Comparison of ENCODE assay signal across 37 cellular contexts in the genomic region with DNA sequence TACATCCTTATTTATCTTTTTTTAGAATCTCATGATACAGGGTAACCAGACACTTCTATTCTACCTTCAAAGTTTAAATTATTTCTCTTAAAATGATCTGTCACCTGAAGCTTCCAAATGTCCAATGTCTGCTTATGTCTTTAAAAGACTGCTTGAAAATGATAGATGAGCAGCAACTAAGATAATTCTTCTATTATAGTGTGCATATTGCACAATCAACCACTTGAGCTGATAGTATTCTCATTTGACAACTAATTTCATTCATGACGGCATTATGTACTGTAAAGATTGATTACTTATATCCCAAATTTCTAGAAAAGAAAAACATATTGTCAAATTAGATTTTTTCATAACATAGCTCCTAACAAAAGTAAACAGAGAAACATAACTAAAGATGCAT.
DNase-seq lines count a peak whose midpoint lies in the region; ATAC-seq, FAIRE-seq and TF ChIP-seq lines count a peak whose summit lies in the region.
"Had no signal": no experiment of that assay in that cellular context is flagged by ENCODE, and none has a peak within 500 bp of the region (broad histone marks: within the 10 kb centered on the region; RNA-seq: fewer than 3 reads in every experiment).

No MANE protein-coding gene starts in this region.

- POLR2A ChIA-PET in HepG2 (lab: Yijun Ruan, JAX): no interaction called here
- POLR2A ChIA-PET in IMR-90 (lab: Charles Lee; ENCODE audit: unreplicated experiment): no interaction called here
- POLR2A ChIA-PET in K562 (lab: Yijun Ruan, JAX): no interaction called here

- no peak overlapping the region for H3K27ac ChIP-seq in HepG2 (ENCODE audit: extremely low read length, insufficient read depth, low read length)
- H3K27ac ChIP-seq in right lobe of liver: no peak overlapping the region
- no peak overlapping the region for H3K27ac ChIP-seq in IMR-90 (ENCODE audit: insufficient read depth, low read length)
- H3K27ac ChIP-seq in K562 (ENCODE audit: extremely low read depth, low read depth, low read length): no peak overlapping the region
- no peak overlapping the region for H3K27ac ChIP-seq in mesenchymal stem cell (ENCODE audit: low read length, poor library complexity, severe bottlenecking)
- no peak overlapping the region for H3K27ac ChIP-seq in spleen
- H3K27ac ChIP-seq: 22Rv1; A549; BLaER1; BLaER1 treated with 17β-estradiol and CSF1 and Interleukin-3, amounts not matched to agents 10 nM and 100 nM; C4-2B had no signal

- H3K4me2 ChIP-seq in HepG2 (ENCODE audit: low read depth, low read length) (no peak overlapping the region), IMR-90 (ENCODE audit: low read depth, low read length) (no peak overlapping the region), K562 (ENCODE audit: insufficient read depth, low read length) (no peak overlapping the region), mesenchymal stem cell (ENCODE audit: low read length, poor library complexity, severe bottlenecking) (no peak overlapping the region)
- H3K4me2 ChIP-seq: A549; BLaER1; BLaER1 treated with 17β-estradiol and CSF1 and Interleukin-3, amounts not matched to agents 10 nM and 100 nM had no signal

- no peak overlapping the region for H4K5ac ChIP-seq in IMR-90 (ENCODE audit: low read depth, low read length)

- no peak overlapping the region for H2AFZ ChIP-seq in HepG2 (ENCODE audit: low read length)
- H2AFZ ChIP-seq in IMR-90 (replicated peaks; ENCODE audit: low read length, poor library complexity): no peak overlapping the region
- no peak overlapping the region for H2AFZ ChIP-seq in K562 (ENCODE audit: low read depth, low read length)
- no peak overlapping the region for H2AFZ ChIP-seq in mesenchymal stem cell (ENCODE audit: low read depth, low read length)

- H2BK15ac ChIP-seq in IMR-90 (ENCODE audit: low read depth, low read length) (no peak overlapping the region), mesenchymal stem cell (ENCODE audit: low read depth, poor library complexity, severe bottlenecking) (no peak overlapping the region)

- H2BK120ac ChIP-seq in IMR-90 (ENCODE audit: low read depth, low read length): no peak overlapping the region
- no peak overlapping the region for H2BK120ac ChIP-seq in mesenchymal stem cell (ENCODE audit: low read depth, low read length)

- intact Hi-C loops in HepG2 (cut with micrococcal nuclease; ENCODE audit: unreplicated experiment): no loop called here
- intact Hi-C loops in right lobe of liver (cut with DNase I): no loop called here
- intact Hi-C loops in IMR-90 (cut with micrococcal nuclease): no loop called here
- intact Hi-C loops in K562 (cut with micrococcal nuclease): no loop called here
- intact Hi-C loops in spleen (cut with DNase I; ENCODE audit: low total_unique reads): no loop called here

- H4K20me1 ChIP-seq in HepG2 (ENCODE audit: insufficient read depth, low read length) (no peaks in the 10 kb centered on the region), IMR-90 (ENCODE audit: insufficient read depth, low read length) (no peaks in the 10 kb centered on the region), K562 (replicated peaks; ENCODE audit: control insufficient read depth, insufficient read depth, low read length) (no peaks in the 10 kb centered on the region)
- H4K20me1 ChIP-seq: BLaER1; BLaER1 treated with 17β-estradiol and CSF1 and Interleukin-3, amounts not matched to agents 10 nM and 100 nM had no signal

- H3K23ac ChIP-seq in IMR-90 (ENCODE audit: low read depth, low read length): no peak overlapping the region
- H3K23ac ChIP-seq in mesenchymal stem cell (ENCODE audit: low read length in 2 of 2): no peak overlapping the region

- no peak overlapping the region for H2BK5ac ChIP-seq in IMR-90 (ENCODE audit: low read depth, low read length, poor library complexity, severe bottlenecking)
- peak overlapping the region; percentile 57 for H2BK5ac ChIP-seq in mesenchymal stem cell (ENCODE audit: low read depth, low read length, poor library complexity, severe bottlenecking)

- H3K36me3 ChIP-seq in HepG2 (replicated peaks in 1 of 2; ENCODE audit: control insufficient read depth in 1 of 2, insufficient read depth in 2 of 2, low read length in 2 of 2) (no peaks in the 10 kb centered on the region), right lobe of liver (no peaks in the 10 kb centered on the region), IMR-90 (ENCODE audit: control insufficient read depth, insufficient read depth, low read length) (no peaks in the 10 kb centered on the region), K562 (ENCODE audit: control insufficient read depth, insufficient read depth, low read length) (no peaks in the 10 kb centered on the region), mesenchymal stem cell (ENCODE audit: control insufficient read depth in 1 of 2, insufficient read depth in 2 of 2, low read depth in 1 of 2, low read length in 2 of 2) (no peaks in the 10 kb centered on the region), spleen (no peaks in the 10 kb centered on the region)
- H3K36me3 ChIP-seq: BE2C; BLaER1; BLaER1 treated with 17β-estradiol and CSF1 and Interleukin-3, amounts not matched to agents 10 nM and 100 nM had no signal

- FAIRE-seq in HepG2 (lab: Jason Lieb, UNC) (no peak), K562 (lab: Jason Lieb, UNC) (no peak)
- FAIRE-seq: A204.1, A549, D721Med had no signal

- H3K9me1 ChIP-seq in IMR-90 (ENCODE audit: insufficient read depth, low read length) (no peaks in the 10 kb centered on the region), K562 (ENCODE audit: control insufficient read depth, insufficient read depth, low read length) (no peaks in the 10 kb centered on the region)

- H3K14ac ChIP-seq in IMR-90 (replicated peaks; ENCODE audit: low read depth, low read length) (no peak overlapping the region), mesenchymal stem cell (ENCODE audit: low read length in 2 of 2) (no peak overlapping the region)

- H3K18ac ChIP-seq in IMR-90 (ENCODE audit: low read depth, low read length) (no peak overlapping the region), mesenchymal stem cell (ENCODE audit: low read depth in 1 of 2, low read length in 2 of 2) (no peak overlapping the region)

- H4K8ac ChIP-seq in IMR-90 (ENCODE audit: low read depth in 2 of 2, low read length in 2 of 2): no peak overlapping the region
- no peak overlapping the region for H4K8ac ChIP-seq in mesenchymal stem cell (ENCODE audit: low read length)

- H2BK12ac ChIP-seq in mesenchymal stem cell (ENCODE audit: low read length in 2 of 2): no peak overlapping the region

- H3K9ac ChIP-seq in HepG2 (ENCODE audit: insufficient read depth, low read depth, low read length) (no peak overlapping the region), IMR-90 (ENCODE audit: low read depth, low read length) (no peak overlapping the region), K562 (ENCODE audit: insufficient read depth in 1 of 2, low read depth in 2 of 2, low read length in 2 of 2) (no peak overlapping the region), mesenchymal stem cell (ENCODE audit: low read length) (no peak overlapping the region)
- H3K9ac ChIP-seq: BLaER1; BLaER1 treated with 17β-estradiol and CSF1 and Interleukin-3, amounts not matched to agents 10 nM and 100 nM had no signal

- 0% methylated on average over 1 of the region's 1 CpG for WGBS in HepG2 (ENCODE audit: low lambda C conversion rate)
- WGBS in right lobe of liver (ENCODE audit: insufficient coverage, low coverage, low lambda C conversion rate, missing lambda C conversion rate): 75% methylated on average over 1 of the region's 1 CpG
- no CpG with 5 or more reads among the region's 1 CpG for WGBS in IMR-90 (ENCODE audit: extremely low coverage in 2 of 2, insufficient read length in 1 of 2), 2 experiments
- WGBS in K562 (ENCODE audit: insufficient coverage, low coverage, missing lambda C conversion rate): 2% methylated on average over 1 of the region's 1 CpG
- WGBS in mesenchymal stem cell: no CpG with 5 or more reads among the region's 1 CpG
- WGBS in spleen, 5 donors: 75 to 88% (median 84%) methylated on average over 1 of the region's 1 CpG

- TF ChIP-seq CTCF in HepG2 (CRISPR knock-in tag; IDR thresholded peaks at IDR 0.05): no peak
- no peak for TF ChIP-seq CTCF in right lobe of liver (IDR thresholded peaks at IDR 0.05)
- no peak for TF ChIP-seq CTCF in IMR-90 (conservative IDR thresholded peaks at IDR 0.05; ENCODE audit: low read depth, low read length)
- TF ChIP-seq CTCF in K562 (IDR thresholded peaks at IDR 0.05 in 2 of 3, conservative IDR thresholded peaks at IDR 0.05 in 1 of 3; ENCODE audit: insufficient read depth in 2 of 3, low read depth in 1 of 3, low read length in 3 of 3): no peak
- no peak for TF ChIP-seq CTCF in spleen (IDR thresholded peaks at IDR 0.05 in 8 of 11, conservative IDR thresholded peaks at IDR 0.05 in 3 of 11)
- TF ChIP-seq CTCF in mesothelial cell of epicardium (IDR thresholded peaks at IDR 0.05; ENCODE audit: unreplicated experiment): no peak

- TF ChIP-seq EP300 in HepG2 (IDR thresholded peaks at IDR 0.05; ENCODE audit: low read depth in 2 of 2, low read length in 2 of 2): no peak
- no peak for TF ChIP-seq EP300 in HepG2 (CRISPR knock-in tag; IDR thresholded peaks at IDR 0.05; ENCODE audit: borderline replicate concordance)
- no peak for TF ChIP-seq EP300 in K562 (IDR thresholded peaks at IDR 0.05; ENCODE audit: low read length)

- no peak overlapping the region for H2BK20ac ChIP-seq in IMR-90 (ENCODE audit: low read depth, low read length)

- H3K27ac Mint-ChIP-seq in mesothelial cell of epicardium: no peak overlapping the region
- H3K27ac Mint-ChIP-seq: B cell; CD14-positive monocyte; CD4-positive, alpha-beta memory T cell; CD4-positive, alpha-beta T cell; CD4-positive, CD25-positive, alpha-beta regulatory T cell; CD8-positive, alpha-beta memory T cell; CD8-positive, alpha-beta T cell had no signal

- H3K79me2 ChIP-seq in HepG2 (ENCODE audit: insufficient read depth, low read length) (no peaks in the 10 kb centered on the region), K562 (ENCODE audit: control insufficient read depth, insufficient read depth, low read length) (no peaks in the 10 kb centered on the region)

- no peaks in the 10 kb centered on the region for H3K4me1 ChIP-seq in HepG2 (ENCODE audit: insufficient read depth, low read length)
- no peaks in the 10 kb centered on the region for H3K4me1 ChIP-seq in right lobe of liver
- H3K4me1 ChIP-seq in IMR-90 (ENCODE audit: control insufficient read depth, insufficient read depth, low read length): no peaks in the 10 kb centered on the region
- H3K4me1 ChIP-seq in K562 (replicated peaks in 1 of 2; ENCODE audit: control insufficient read depth in 2 of 2, insufficient read depth in 2 of 2, low read length in 2 of 2): no peaks in the 10 kb centered on the region
- no peaks in the 10 kb centered on the region for H3K4me1 ChIP-seq in mesenchymal stem cell (ENCODE audit: control insufficient read depth, insufficient read depth, low read depth, low read length)
- H3K4me1 ChIP-seq in spleen: no peaks in the 10 kb centered on the region
- H3K4me1 ChIP-seq: A549; BE2C; BLaER1; BLaER1 treated with 17β-estradiol and CSF1 and Interleukin-3, amounts not matched to agents 10 nM and 100 nM; Caco-2 had no signal

- H3K36me3 Mint-ChIP-seq in mesothelial cell of epicardium: no peaks in the 10 kb centered on the region
- H3K36me3 Mint-ChIP-seq: CD14-positive monocyte; CD4-positive, alpha-beta memory T cell; CD8-positive, alpha-beta memory T cell; CD8-positive, alpha-beta T cell had no signal

- no TSS peak for BruUV-seq in HepG2 (replicated peaks; lab: Mats Ljungman, UMichigan)
- BruUV-seq in IMR-90 (replicated peaks; lab: Mats Ljungman, UMichigan): no TSS peak
- BruUV-seq in K562 (replicated peaks; lab: Mats Ljungman, UMichigan): no TSS peak

- H3K4ac ChIP-seq in IMR-90 (ENCODE audit: low read depth, low read length): no peak overlapping the region
- H3K4ac ChIP-seq in mesenchymal stem cell (ENCODE audit: low read depth in 1 of 2, low read length in 2 of 2): no peak overlapping the region

- in situ Hi-C loops in HepG2 (cut with HindIII; ENCODE audit: extremely low pct_ligation_motif_present, low pct_unique_long_range_greater_than_20kb) (no loop called here), IMR-90 (cut with MboI; ENCODE audit: low sequenced_read_pairs) (no loop called here), K562 (cut with MboI) (no loop called here)

- CTCF ChIA-PET in HepG2 (lab: Yijun Ruan, JAX; ENCODE audit: low intra/inter-chr PET ratio, low total read pairs) (no interaction called here), IMR-90 (lab: Yijun Ruan, JAX) (no interaction called here), K562 (lab: Yijun Ruan, JAX; ENCODE audit: low intra/inter-chr PET ratio) (no interaction called here)

- DNase-seq in HepG2 (ENCODE audit: low spot score) (no peak), right lobe of liver (no peak), IMR-90 (no peak), K562 (ENCODE audit: extremely low read depth in 1 of 4, low spot score in 3 of 4) (no peak), mesenchymal stem cell (no peak), spleen (no peak), mesothelial cell of epicardium (ENCODE audit: low spot score in 2 of 2, unreplicated experiment in 2 of 2) (no peak), NCI-H2029 treated with DMSO at 0.1 percent for 48 hours (lab: John Stamatoyannopoulos, UW) (no peak)
- DNase-seq: 8988T; ACHN; AML-193; BE2C; C1 segment of cervical spinal cord; Caco-2; Calu3; CD4-positive, alpha-beta memory T cell; CD4-positive, alpha-beta T cell; CD4-positive, CD25-positive, alpha-beta regulatory T cell; CD8-positive, alpha-beta memory T cell; CD8-positive, alpha-beta T cell; COR-L47; DMS 273 treated with DMSO at 0.1 percent for 48 hours; DMS153; DMS53; DMS79; DMS79 treated with DMSO at 0.1 percent for 48 hours; DND-41; EL had no signal

- TF ChIP-seq POLR2A in HepG2 (IDR thresholded peaks at IDR 0.05; ENCODE audit: insufficient read depth in 1 of 2, low read depth in 2 of 2, low read length in 2 of 2) (no peak), right lobe of liver (IDR thresholded peaks at IDR 0.05) (no peak), IMR-90 (IDR thresholded peaks at IDR 0.05; ENCODE audit: low read depth, low read length) (no peak), K562 (conservative IDR thresholded peaks at IDR 0.05) (no peak), spleen (IDR thresholded peaks at IDR 0.05) (no peak)

- no peaks in the 10 kb centered on the region for H3K27me3 ChIP-seq in HepG2 (ENCODE audit: control insufficient read depth in 1 of 2, insufficient read depth in 2 of 2, low read length in 2 of 2)
- H3K27me3 ChIP-seq in right lobe of liver: no peaks in the 10 kb centered on the region
- no peaks in the 10 kb centered on the region for H3K27me3 ChIP-seq in IMR-90 (ENCODE audit: control insufficient read depth, insufficient read depth, low read length)
- H3K27me3 ChIP-seq in K562 (ENCODE audit: control insufficient read depth in 2 of 2, insufficient read depth in 2 of 2, low read length in 2 of 2): no peaks in the 10 kb centered on the region
- no peaks in the 10 kb centered on the region for H3K27me3 ChIP-seq in mesenchymal stem cell (ENCODE audit: control insufficient read depth in 1 of 2, insufficient read depth in 1 of 2, low read length in 2 of 2)
- no peaks in the 10 kb centered on the region for H3K27me3 ChIP-seq in spleen (replicated peaks in 1 of 7)
- H3K27me3 ChIP-seq: BE2C; BLaER1; BLaER1 treated with 17β-estradiol and CSF1 and Interleukin-3, amounts not matched to agents 10 nM and 100 nM had no signal

- peaks cover 10% of the 10 kb centered on the region for H3K9me3 Mint-ChIP-seq in mesothelial cell of epicardium

- H3K4me3 ChIP-seq in HepG2 (replicated peaks in 1 of 3; ENCODE audit: insufficient read depth in 1 of 3, low read depth in 2 of 3, low read length in 3 of 3) (no peak overlapping the region), right lobe of liver (no peak overlapping the region), IMR-90 (ENCODE audit: insufficient read depth, low read depth, low read length) (no peak overlapping the region), K562 (no peak overlapping the region), mesenchymal stem cell (ENCODE audit: insufficient read depth in 1 of 2, low read depth in 1 of 2, low read length in 2 of 2) (no peak overlapping the region), spleen (no peak overlapping the region)
- H3K4me3 ChIP-seq: A549; BLaER1; BLaER1 treated with 17β-estradiol and CSF1 and Interleukin-3, amounts not matched to agents 10 nM and 100 nM had no signal

- H3K9me3 ChIP-seq in HepG2 (ENCODE audit: low read length) (no peaks in the 10 kb centered on the region; the same call in 1 of the 2 replicates), right lobe of liver (no peaks in the 10 kb centered on the region), IMR-90 (ENCODE audit: control insufficient read depth, insufficient read depth, low read length) (no peaks in the 10 kb centered on the region), K562 (replicated peaks; ENCODE audit: control insufficient read depth, insufficient read depth, low read depth, low read length) (no peaks in the 10 kb centered on the region), mesenchymal stem cell (ENCODE audit: control insufficient read depth, low read length) (no peaks in the 10 kb centered on the region), spleen (peaks cover 0 to 4% (median 0%) of the 10 kb centered on the region in 8 donors)
- H3K9me3 ChIP-seq: A549; BE2C; BLaER1; BLaER1 treated with 17β-estradiol and CSF1 and Interleukin-3, amounts not matched to agents 10 nM and 100 nM; Caco-2 had no signal

- H3K27me3 Mint-ChIP-seq in mesothelial cell of epicardium (ENCODE audit: low read depth): no peaks in the 10 kb centered on the region
- H3K27me3 Mint-ChIP-seq: B cell; CD4-positive, alpha-beta memory T cell; CD4-positive, alpha-beta T cell; CD4-positive, CD25-positive, alpha-beta regulatory T cell; CD8-positive, alpha-beta memory T cell had no signal

- H3K79me1 ChIP-seq in IMR-90 (ENCODE audit: low read depth in 1 of 2, low read length in 2 of 2) (no peaks in the 10 kb centered on the region), mesenchymal stem cell (replicated peaks; ENCODE audit: low read length, poor library complexity, severe bottlenecking) (no peaks in the 10 kb centered on the region)

- dilution Hi-C loops in IMR-90 (cut with HindIII; ENCODE audit: low sequenced_read_pairs, unreplicated experiment): no loop called here

- H2AK5ac ChIP-seq in IMR-90 (ENCODE audit: low read depth, low read length) (no peak overlapping the region), mesenchymal stem cell (ENCODE audit: low read length, severe bottlenecking) (no peak overlapping the region)

- no peaks in the 10 kb centered on the region for H3K4me1 Mint-ChIP-seq in mesothelial cell of epicardium
- H3K4me1 Mint-ChIP-seq: B cell; CD14-positive monocyte; CD4-positive, alpha-beta memory T cell; CD4-positive, CD25-positive, alpha-beta regulatory T cell; CD8-positive, alpha-beta memory T cell had no signal

- H2AK9ac ChIP-seq in IMR-90 (replicated peaks; ENCODE audit: low read depth, low read length, poor library complexity): no peak overlapping the region

- H3K56ac ChIP-seq in IMR-90 (ENCODE audit: extremely low read depth, insufficient read depth, low read length): no peak overlapping the region

- ATAC-seq in HepG2: no peak
- ATAC-seq in right lobe of liver: no peak
- no peak for ATAC-seq in IMR-90 (ENCODE audit: low read depth)
- ATAC-seq in K562: no peak
- ATAC-seq: A549; CD8-positive, alpha-beta T cell had no signal

- H3K4me3 Mint-ChIP-seq in mesothelial cell of epicardium: no peak overlapping the region
- H3K4me3 Mint-ChIP-seq: B cell; CD14-positive monocyte; CD4-positive, alpha-beta memory T cell; CD4-positive, alpha-beta T cell; CD4-positive, CD25-positive, alpha-beta regulatory T cell; CD8-positive, alpha-beta memory T cell; CD8-positive, alpha-beta T cell had no signal

- H4K91ac ChIP-seq in IMR-90 (ENCODE audit: insufficient read depth, low read depth, low read length): no peak overlapping the region
- H4K91ac ChIP-seq in mesenchymal stem cell (ENCODE audit: low read length): no peak overlapping the region

- TF ChIP-seq RAD21 in HepG2 (CRISPR knock-in tag; IDR thresholded peaks at IDR 0.05): no peak
- TF ChIP-seq RAD21 in IMR-90 (IDR thresholded peaks at IDR 0.05; ENCODE audit: low read length): no peak
- no peak for TF ChIP-seq RAD21 in K562 (CRISPR knock-in tag; conservative IDR thresholded peaks at IDR 0.05 in 1 of 2, IDR thresholded peaks at IDR 0.05 in 1 of 2)

Comparison
In these comparisons a context has a peak if more than half of its experiments do, and no peak if none do; other contexts are left out.
1. Of the 241 proteins assayed by ChIP-seq in both HepG2 and K562: peak only in HepG2: none; only in K562: none; in both: CEBPB; in neither: 239; mixed calls (peak in some experiments, not most) for 1.